14 cellular contexts compared by ENCODE assay signal in the genomic region with DNA sequence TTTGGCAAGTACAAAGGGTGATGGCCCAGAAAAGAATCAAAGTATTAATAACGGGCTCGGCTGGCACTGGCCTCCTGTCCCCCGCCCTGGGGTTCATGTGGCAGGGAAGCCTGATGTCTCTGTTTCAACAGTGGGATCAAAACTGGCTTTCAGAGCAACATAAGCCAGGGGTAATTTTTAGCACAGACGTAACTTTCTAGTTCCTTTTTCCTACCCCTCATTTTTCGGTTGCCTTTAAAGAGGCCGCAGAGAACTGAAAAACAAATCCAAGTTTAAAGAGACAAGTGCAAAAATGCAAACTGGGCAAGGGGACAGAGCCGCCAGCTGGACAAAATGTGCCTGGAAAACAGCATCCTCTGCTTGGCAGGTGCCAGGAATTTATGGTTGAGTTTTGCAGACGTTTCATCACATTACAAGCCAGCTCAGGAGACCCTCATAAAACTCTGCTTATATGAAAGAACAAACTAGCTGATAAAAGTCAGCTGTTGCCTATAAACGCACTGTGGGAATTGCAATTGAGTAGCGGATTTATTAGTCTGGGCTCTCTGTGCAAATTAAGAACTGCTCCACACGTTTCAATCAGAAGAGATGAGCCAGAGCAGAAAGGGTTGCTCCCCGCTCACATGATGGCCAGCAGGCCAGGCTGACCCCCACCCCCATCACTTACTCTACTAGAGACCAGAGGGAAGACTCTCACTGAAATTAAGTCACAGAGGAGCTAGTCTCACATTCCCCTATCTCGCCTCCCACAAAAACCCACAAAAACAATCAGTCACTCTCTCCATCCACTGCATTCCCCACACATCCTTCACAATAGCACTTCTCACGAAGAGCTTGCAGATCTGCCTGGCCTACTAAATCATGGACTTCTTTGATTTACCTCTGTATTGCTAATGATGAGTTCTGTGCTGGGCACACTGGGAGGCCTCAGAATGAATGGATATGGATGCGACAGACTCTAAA. TPM values are rescaled to one million over a fixed set of nuclear protein-coding genes. Genes with fewer than 3 reads are reported as not detected.
DNase-seq lines count a peak whose midpoint lies in the region; ATAC-seq and TF ChIP-seq lines count a peak whose summit lies in the region.
"Had no signal": no experiment of that assay in that cellular context is flagged by ENCODE, and none has a peak within 500 bp of the region (broad histone marks: within the 10 kb centered on the region; RNA-seq: fewer than 3 reads in every experiment).

No MANE protein-coding gene starts in this region.

- H3K4me3 ChIP-seq in GM23338 (no peak overlapping the region), psoas muscle (no peak overlapping the region)
- H3K4me3 ChIP-seq: GM23248 had no signal

- TF ChIP-seq CTCF in GM10248 (IDR thresholded peaks at IDR 0.05; ENCODE audit: control extremely low read depth, extremely low read depth, low read depth, missing control alignments) (no peak), GM23338 (conservative IDR thresholded peaks at IDR 0.05; ENCODE audit: low read depth in 2 of 2) (no peak), VCaP (conservative IDR thresholded peaks at IDR 0.05) (peak; percentile 45), psoas muscle (IDR thresholded peaks at IDR 0.05) (no peak)

- no peaks in the 10 kb centered on the region for H3K9me3 ChIP-seq in psoas muscle

- no peaks in the 10 kb centered on the region for H3K79me2 ChIP-seq in GM23338 (replicated peaks; ENCODE audit: insufficient read depth)

- peaks cover 2% of the 10 kb centered on the region; the same call in 1 of the 2 replicates for H3K36me3 ChIP-seq in GM23338 (ENCODE audit: insufficient read depth)
- peaks cover 0 to 14% of the 10 kb centered on the region in 2 donors for H3K36me3 ChIP-seq in psoas muscle (ENCODE audit: insufficient read depth in 1 of 2, low read depth in 1 of 2)

- no peaks in the 10 kb centered on the region for H3K9me2 ChIP-seq in GM23338 (ENCODE audit: insufficient read depth)

- peaks cover 9% of the 10 kb centered on the region for H3K27me3 Mint-ChIP-seq in GM23338 (ENCODE audit: insufficient read depth, low read depth, poor library complexity)

- no peaks in the 10 kb centered on the region for H3F3A ChIP-seq in GM23338 (replicated peaks; ENCODE audit: low read depth)

- H2AFZ ChIP-seq in GM23338, result peak overlapping the region; percentile 34; the same call in 1 of the 2 replicates
- H2AFZ ChIP-seq: GM23248 had no signal

- peaks cover 7% of the 10 kb centered on the region; the same call in 1 of the 3 replicates for H3K36me3 Mint-ChIP-seq in GM23338 (ENCODE audit: low read depth)

- 31 to 35% (median 32%) methylated on average over 15 of the region's 15 CpGs for WGBS in psoas muscle, 3 donors

- no peaks in the 10 kb centered on the region for H3K9me3 Mint-ChIP-seq in GM23338
- H3K9me3 Mint-ChIP-seq: endodermal cell had no signal

- CTCF ChIA-PET in GM10248 (lab: Yijun Ruan, JAX), result interaction anchor here (0.9 to 14.9 kb wide), 9 partner anchors 10 to 201 kb away, joined by 3 to 359 read pairs (median 4); a partner anchor contains a TSS

- POLR2A ChIA-PET in GM10248 (lab: Yijun Ruan, JAX), result no interaction called here

- ATAC-seq in GM23338, result no peak
- no peak for ATAC-seq in HG03196 (IDR thresholded peaks at IDR 0.05; ENCODE audit: unreplicated experiment)
- no peak for ATAC-seq in psoas muscle

- intact Hi-C loops in psoas muscle (cut with DNase I), result no loop called here

- DNase-seq in GM10248 (ENCODE audit: extremely low spot score) (peak; percentile 67), GM23338 (ENCODE audit: low spot score) (no peak), pons (ENCODE audit: low spot score) (peak; percentile 69), psoas muscle (no peak), NCI-H82 (lab: John Stamatoyannopoulos, UW) (no peak), NCI-H1436 treated with DMSO at 0.1 percent for 48 hours (lab: John Stamatoyannopoulos, UW) (no peak)
- DNase-seq: endodermal cell, GM23248, T-helper 9 cell had no signal

- no peak overlapping the region for H3K4me3 Mint-ChIP-seq in GM23338
- H3K4me3 Mint-ChIP-seq: endodermal cell had no signal

- H3K27ac ChIP-seq in GM23338 (ENCODE audit: low read depth) (no peak overlapping the region), VCaP (peak overlapping the region; percentile 23; the same call in 1 of the 2 replicates), psoas muscle (no peak overlapping the region)
- H3K27ac ChIP-seq: GM23248 had no signal

- H3K4me2 ChIP-seq in GM23338, result no peak overlapping the region

- H3K27me3 ChIP-seq in GM23338 (ENCODE audit: insufficient read depth) (no peaks in the 10 kb centered on the region), psoas muscle (ENCODE audit: insufficient read depth in 3 of 3, low read length in 2 of 3) (peaks cover 0 to 10% (median 0%) of the 10 kb centered on the region in 3 donors)

- no peaks in the 10 kb centered on the region for H4K20me1 ChIP-seq in GM23338 (replicated peaks; ENCODE audit: insufficient read depth)

- H3K27ac Mint-ChIP-seq in GM23338, result no peak overlapping the region
- H3K27ac Mint-ChIP-seq: endodermal cell, progenitor cell of endocrine pancreas had no signal

- H3K4me1 Mint-ChIP-seq in GM23338, result peaks cover 6% of the 10 kb centered on the region
- H3K4me1 Mint-ChIP-seq: endodermal cell had no signal

- H3K4me1 ChIP-seq in GM23338 (ENCODE audit: insufficient read depth) (no peaks in the 10 kb centered on the region), psoas muscle (no peaks in the 10 kb centered on the region)

TF ChIP-seq in GM23338, 12 proteins besides CTCF, POLR2A, EP300 and RAD21 (continues in another document):
- TF ChIP-seq, protein P1, sequence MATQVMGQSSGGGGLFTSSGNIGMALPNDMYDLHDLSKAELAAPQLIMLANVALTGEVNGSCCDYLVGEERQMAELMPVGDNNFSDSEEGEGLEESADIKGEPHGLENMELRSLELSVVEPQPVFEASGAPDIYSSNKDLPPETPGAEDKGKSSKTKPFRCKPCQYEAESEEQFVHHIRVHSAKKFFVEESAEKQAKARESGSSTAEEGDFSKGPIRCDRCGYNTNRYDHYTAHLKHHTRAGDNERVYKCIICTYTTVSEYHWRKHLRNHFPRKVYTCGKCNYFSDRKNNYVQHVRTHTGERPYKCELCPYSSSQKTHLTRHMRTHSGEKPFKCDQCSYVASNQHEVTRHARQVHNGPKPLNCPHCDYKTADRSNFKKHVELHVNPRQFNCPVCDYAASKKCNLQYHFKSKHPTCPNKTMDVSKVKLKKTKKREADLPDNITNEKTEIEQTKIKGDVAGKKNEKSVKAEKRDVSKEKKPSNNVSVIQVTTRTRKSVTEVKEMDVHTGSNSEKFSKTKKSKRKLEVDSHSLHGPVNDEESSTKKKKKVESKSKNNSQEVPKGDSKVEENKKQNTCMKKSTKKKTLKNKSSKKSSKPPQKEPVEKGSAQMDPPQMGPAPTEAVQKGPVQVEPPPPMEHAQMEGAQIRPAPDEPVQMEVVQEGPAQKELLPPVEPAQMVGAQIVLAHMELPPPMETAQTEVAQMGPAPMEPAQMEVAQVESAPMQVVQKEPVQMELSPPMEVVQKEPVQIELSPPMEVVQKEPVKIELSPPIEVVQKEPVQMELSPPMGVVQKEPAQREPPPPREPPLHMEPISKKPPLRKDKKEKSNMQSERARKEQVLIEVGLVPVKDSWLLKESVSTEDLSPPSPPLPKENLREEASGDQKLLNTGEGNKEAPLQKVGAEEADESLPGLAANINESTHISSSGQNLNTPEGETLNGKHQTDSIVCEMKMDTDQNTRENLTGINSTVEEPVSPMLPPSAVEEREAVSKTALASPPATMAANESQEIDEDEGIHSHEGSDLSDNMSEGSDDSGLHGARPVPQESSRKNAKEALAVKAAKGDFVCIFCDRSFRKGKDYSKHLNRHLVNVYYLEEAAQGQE (IDR thresholded peaks at IDR 0.05; ENCODE audit: unreplicated experiment), result no peak
- TF ChIP-seq EZH2 (IDR thresholded peaks at IDR 0.05; ENCODE audit: low read depth, unreplicated experiment) (no peak), STAT1 (IDR thresholded peaks at IDR 0.05; ENCODE audit: unreplicated experiment) (no peak), JUNB (IDR thresholded peaks at IDR 0.05; ENCODE audit: unreplicated experiment) (no peak), CREB1 (CRISPR knock-in tag; IDR thresholded peaks at IDR 0.05; ENCODE audit: low read depth) (no peak), NANOG (IDR thresholded peaks at IDR 0.05; ENCODE audit: borderline replicate concordance) (no peak), EZH2phosphoT487 (IDR thresholded peaks at IDR 0.05; ENCODE audit: unreplicated experiment) (no peak), ZNF114 (CRISPR knock-in tag; IDR thresholded peaks at IDR 0.05) (no peak)
- TF ChIP-seq, protein P2, sequence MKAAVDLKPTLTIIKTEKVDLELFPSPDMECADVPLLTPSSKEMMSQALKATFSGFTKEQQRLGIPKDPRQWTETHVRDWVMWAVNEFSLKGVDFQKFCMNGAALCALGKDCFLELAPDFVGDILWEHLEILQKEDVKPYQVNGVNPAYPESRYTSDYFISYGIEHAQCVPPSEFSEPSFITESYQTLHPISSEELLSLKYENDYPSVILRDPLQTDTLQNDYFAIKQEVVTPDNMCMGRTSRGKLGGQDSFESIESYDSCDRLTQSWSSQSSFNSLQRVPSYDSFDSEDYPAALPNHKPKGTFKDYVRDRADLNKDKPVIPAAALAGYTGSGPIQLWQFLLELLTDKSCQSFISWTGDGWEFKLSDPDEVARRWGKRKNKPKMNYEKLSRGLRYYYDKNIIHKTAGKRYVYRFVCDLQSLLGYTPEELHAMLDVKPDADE (IDR thresholded peaks at IDR 0.05), result no peak

RNA-seq across cellular contexts. Expression of a gene that starts 15.8 kb away (rescaled TPM):
- 31.6 and 35.3 TPM in 2 replicates for total RNA-seq in GM23338 (2014; rRNA removed; shearing (Covaris generic))
- polyA plus RNA-seq in GM23338 (2016; fragmentation: Nextera tagmentation; extraction: Ambion mirVana) (37.9 and 38.9 TPM in 2 replicates), psoas muscle (under 1 TPM; 0.23 to 0.78 (median 0.66) TPM)
- under 1 TPM; 0.10 to 0.67 (median 0.14) TPM for total RNA-seq in psoas muscle

RNA-seq across cellular contexts. Expression of a gene that starts 41.9 kb away (rescaled TPM):
- 0.19 TPM in 1 of 2 replicates, not detected in the other for total RNA-seq in GM23338 (2014; rRNA removed; shearing (Covaris generic))
- polyA plus RNA-seq in GM23338 (2016; fragmentation: Nextera tagmentation; extraction: Ambion mirVana), result 0.11 and 0.12 TPM in 2 replicates
- total RNA-seq in psoas muscle, result not detected
- polyA plus RNA-seq in psoas muscle, result under 1 TPM in 1 of 3 donors, not detected in 2; 0.01 TPM
- total RNA-seq: endodermal cell, HT-29, NCI-H460, progenitor cell of endocrine pancreas had no signal
- polyA plus RNA-seq: GM23248 had no signal

Comparison
In these comparisons a context has a peak if more than half of its experiments do, and no peak if none do; other contexts are left out.
1. DNase-seq: peak in GM10248 (single experiment) and pons (single experiment); none in GM23338 (single experiment), psoas muscle (0 of 2), NCI-H82 (single experiment) and NCI-H1436 treated with DMSO at 0.1 percent for 48 hours (single experiment).
2. RNA of a gene that starts 15.8 kb away (total RNA-seq): 31.6 to 35.3 TPM in GM23338; 0.10 to 0.67 TPM in psoas muscle; every median in the first group is over 10 times any median in the second.